Comparison of ENCODE assay signal across 10 cellular contexts in the genomic region with DNA sequence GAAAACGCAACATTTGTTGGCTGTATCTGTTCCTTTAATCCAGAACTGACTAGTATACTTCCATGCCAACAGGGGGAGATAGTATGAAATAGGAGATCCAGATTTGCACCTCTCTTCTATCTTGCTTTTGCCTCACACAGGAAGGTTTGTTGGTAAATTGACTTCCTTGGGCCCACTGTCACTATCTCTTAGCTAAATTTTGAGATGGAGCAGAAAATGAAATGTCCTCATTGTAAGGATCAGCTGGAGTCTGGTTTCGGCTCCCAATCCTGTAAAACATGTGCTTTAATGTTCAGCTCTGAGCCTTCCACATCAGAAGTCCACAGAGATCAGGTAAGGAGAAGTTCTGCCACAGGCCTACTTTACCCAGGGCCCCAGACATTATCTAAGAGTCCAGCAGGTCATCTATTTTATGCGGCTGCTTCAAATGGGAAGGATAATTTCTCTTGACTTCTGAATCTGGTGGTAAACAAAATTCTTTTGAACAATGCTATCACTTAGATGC.
DNase-seq lines count a peak whose midpoint lies in the region; ATAC-seq, FAIRE-seq and TF ChIP-seq lines count a peak whose summit lies in the region.
"Had no signal": no experiment of that assay in that cellular context is flagged by ENCODE, and none has a peak within 500 bp of the region (broad histone marks: within the 10 kb centered on the region; RNA-seq: fewer than 3 reads in every experiment).

No MANE protein-coding gene starts in this region.

- peak; percentile 99 for ATAC-seq in HepG2
- no peak for ATAC-seq in right lobe of liver
- ATAC-seq in GM18861 (IDR thresholded peaks at IDR 0.05; ENCODE audit: unreplicated experiment), result no peak

- H4K20me1 ChIP-seq in HepG2 (ENCODE audit: insufficient read depth, low read length) (peaks cover 4% of the 10 kb centered on the region; the same call in 1 of the 2 replicates), Karpas-422 (ENCODE audit: insufficient read depth, low read depth, low read length) (0 out of 2 replicates have a peak, but pooled peaks cover 4% of the 10 kb centered on the region)

- H3K4me3 ChIP-seq in HepG2 (replicated peaks in 1 of 3; ENCODE audit: insufficient read depth in 1 of 3, low read depth in 2 of 3, low read length in 3 of 3) (peak overlapping the region; percentile 75 to 84 (median 76)), right lobe of liver (no peak overlapping the region), Karpas-422 (ENCODE audit: low read length) (peak overlapping the region; percentile 69), astrocyte of the spinal cord (ENCODE audit: low read depth, low read length) (no peak overlapping the region), testis (peak overlapping the region in 1 of 2 donors; percentile 27)

- BruUV-seq in HepG2 (replicated peaks; lab: Mats Ljungman, UMichigan), result TSS peak; percentile 90

- peak; percentile 65 for DNase-seq in HepG2 (ENCODE audit: low spot score)
- DNase-seq in right lobe of liver, result no peak
- DNase-seq in Karpas-422, result peak; percentile 69
- DNase-seq in astrocyte of the spinal cord (ENCODE audit: low read depth, low spot score), result no peak
- DNase-seq in testis, result no peak
- no peak for DNase-seq in stimulated activated CD8-positive, alpha-beta memory T cell treated with anti-CD3 and anti-CD28 coated beads, Interleukin-4, amount 100 ng/mL, for 48 hours
- no peak for DNase-seq in ACHN
- DNase-seq: activated naive CD4-positive, alpha-beta T cell treated with Interleukin-2 at 50 U/mL for 16 hours; NCI-H2029 had no signal

- peak; percentile 80 for TF ChIP-seq CTCF in HepG2 (CRISPR knock-in tag; IDR thresholded peaks at IDR 0.05)
- no peak for TF ChIP-seq CTCF in right lobe of liver (IDR thresholded peaks at IDR 0.05)
- peak; percentile 13 for TF ChIP-seq CTCF in astrocyte of the spinal cord (IDR thresholded peaks at IDR 0.05; ENCODE audit: low read depth, low read length)
- peak in 2 of 3 experiments; percentile 24 to 44 for TF ChIP-seq CTCF in testis (IDR thresholded peaks at IDR 0.05)

- CTCF ChIA-PET in HepG2 (lab: Yijun Ruan, JAX; ENCODE audit: low intra/inter-chr PET ratio, low total read pairs), result interaction anchor here (0.8 to 1.2 kb wide), 2 partner anchors 544 to 555 kb away, joined by 3 to 4 read pairs; no protein-coding TSS in a partner anchor

- H3K9me2 ChIP-seq in Karpas-422 (replicated peaks; ENCODE audit: insufficient read depth, low read length), result no peaks in the 10 kb centered on the region

- H3K4me1 ChIP-seq in HepG2 (ENCODE audit: insufficient read depth, low read length) (peaks cover 14% of the 10 kb centered on the region; the same call in 1 of the 2 replicates), right lobe of liver (no peaks in the 10 kb centered on the region), Karpas-422 (ENCODE audit: low read length) (peaks cover 3% of the 10 kb centered on the region; the same call in 1 of the 2 replicates), testis (no peaks in the 10 kb centered on the region)

- H3K4me2 ChIP-seq in HepG2 (ENCODE audit: low read depth, low read length) (peak overlapping the region; percentile 71), Karpas-422 (ENCODE audit: low read depth, low read length, poor library complexity, severe bottlenecking) (peak overlapping the region; percentile 58)

- TF ChIP-seq POLR2A in HepG2 (IDR thresholded peaks at IDR 0.05; ENCODE audit: insufficient read depth in 1 of 2, low read depth in 2 of 2, low read length in 2 of 2), result peak; percentile 59 to 70; a peak in 3 of 4 replicates
- no peak for TF ChIP-seq POLR2A in right lobe of liver (IDR thresholded peaks at IDR 0.05)
- no peak for TF ChIP-seq POLR2A in testis (IDR thresholded peaks at IDR 0.05)

- peak; percentile 90 for FAIRE-seq in HepG2 (lab: Jason Lieb, UNC)

- intact Hi-C loops in HepG2 (cut with micrococcal nuclease; ENCODE audit: unreplicated experiment) (loop anchor here (1.0 to 10.0 kb wide), 4 partner anchors 177 to 544 kb away; partner anchors contain the start of gene FER), right lobe of liver (cut with DNase I) (no loop called here), testis (cut with DNase I; ENCODE audit: low total_unique reads) (no loop called here)

- in situ Hi-C loops in HepG2 (cut with HindIII; ENCODE audit: extremely low pct_ligation_motif_present, low pct_unique_long_range_greater_than_20kb) (loop anchor here (10.0 to 25.0 kb wide), 2 partner anchors 550 to 763 kb away; partner anchors contain the start of gene MAN2A1), astrocyte of the spinal cord (cut with HindIII; ENCODE audit: low sequenced_read_pairs) (no loop called here), ACHN (cut with HindIII; ENCODE audit: low pct_ligation_motif_present, low pct_unique_long_range_greater_than_20kb, low sequenced_read_pairs) (no loop called here)

- H3K27me3 ChIP-seq in HepG2 (ENCODE audit: control insufficient read depth in 1 of 2, insufficient read depth in 2 of 2, low read length in 2 of 2) (no peaks in the 10 kb centered on the region; a peak in 1 of 5 replicates), right lobe of liver (no peaks in the 10 kb centered on the region), Karpas-422 (ENCODE audit: low read length) (no peaks in the 10 kb centered on the region), testis (no peaks in the 10 kb centered on the region)

- 2% methylated on average over 3 of the region's 3 CpGs for WGBS in HepG2 (ENCODE audit: low lambda C conversion rate)
- WGBS in right lobe of liver (ENCODE audit: insufficient coverage, low coverage, low lambda C conversion rate, missing lambda C conversion rate), result 94% methylated on average over 3 of the region's 3 CpGs
- 73 to 76% methylated on average over 3 of the region's 3 CpGs for WGBS in testis, 2 donors

- no peak for TF ChIP-seq EP300 in HepG2 (IDR thresholded peaks at IDR 0.05; ENCODE audit: low read depth in 2 of 2, low read length in 2 of 2)
- TF ChIP-seq EP300 in HepG2 (CRISPR knock-in tag; IDR thresholded peaks at IDR 0.05; ENCODE audit: borderline replicate concordance), result no peak

- H3K9ac ChIP-seq in HepG2 (ENCODE audit: insufficient read depth, low read depth, low read length), result peak overlapping the region; percentile 86
- peak overlapping the region; percentile 65 for H3K9ac ChIP-seq in Karpas-422 (ENCODE audit: low read length)

- H2AFZ ChIP-seq in HepG2 (ENCODE audit: low read length), result peak overlapping the region; percentile 95
- peak overlapping the region; percentile 77; the same call in 1 of the 2 replicates for H2AFZ ChIP-seq in Karpas-422 (ENCODE audit: low read length)

- TF ChIP-seq RAD21 in HepG2 (CRISPR knock-in tag; IDR thresholded peaks at IDR 0.05), result no peak

- peaks cover 34% of the 10 kb centered on the region for H3K79me2 ChIP-seq in HepG2 (ENCODE audit: insufficient read depth, low read length)
- H3K79me2 ChIP-seq in Karpas-422 (ENCODE audit: low read length), result no peaks in the 10 kb centered on the region

- H3K36me3 ChIP-seq in HepG2 (replicated peaks in 1 of 2; ENCODE audit: control insufficient read depth in 1 of 2, insufficient read depth in 2 of 2, low read length in 2 of 2), result no peaks in the 10 kb centered on the region
- no peaks in the 10 kb centered on the region for H3K36me3 ChIP-seq in right lobe of liver
- H3K36me3 ChIP-seq in Karpas-422 (ENCODE audit: insufficient read depth, low read length), result no peaks in the 10 kb centered on the region
- no peaks in the 10 kb centered on the region for H3K36me3 ChIP-seq in testis (ENCODE audit: low read depth, missing control alignments)

- peak overlapping the region; percentile 72 for H3K27ac ChIP-seq in HepG2 (ENCODE audit: extremely low read length, insufficient read depth, low read length)
- H3K27ac ChIP-seq in right lobe of liver, result no peak overlapping the region
- H3K27ac ChIP-seq in Karpas-422 (ENCODE audit: low read length), result no peak overlapping the region
- peak overlapping the region in 1 of 2 donors; percentile 27 for H3K27ac ChIP-seq in testis

- POLR2A ChIA-PET in HepG2 (lab: Yijun Ruan, JAX), result interaction anchor here (1.5 kb wide), 1 partner anchor 197 kb away, joined by 4 read pairs; no protein-coding TSS in a partner anchor

- H3K9me3 ChIP-seq in HepG2 (ENCODE audit: low read length) (no peaks in the 10 kb centered on the region), right lobe of liver (no peaks in the 10 kb centered on the region), Karpas-422 (ENCODE audit: low read length) (no peaks in the 10 kb centered on the region), testis (no peaks in the 10 kb centered on the region)

TF ChIP-seq in HepG2, 621 proteins besides CTCF, POLR2A, EP300 and RAD21 (continues in another document):
- TF ChIP-seq HDAC6 (IDR thresholded peaks at IDR 0.05; ENCODE audit: low read depth, low read length) (no peak), ZSCAN31 (CRISPR knock-in tag; IDR thresholded peaks at IDR 0.05; ENCODE audit: low read depth) (peak; percentile 66; the same call in 1 of the 2 replicates), ZFY (CRISPR knock-in tag; IDR thresholded peaks at IDR 0.05) (peak; percentile 96), ZNF337 (CRISPR knock-in tag; IDR thresholded peaks at IDR 0.05; ENCODE audit: borderline replicate concordance, low read depth) (peak; percentile 66; the same call in 1 of the 2 replicates)
- TF ChIP-seq, protein P1, sequence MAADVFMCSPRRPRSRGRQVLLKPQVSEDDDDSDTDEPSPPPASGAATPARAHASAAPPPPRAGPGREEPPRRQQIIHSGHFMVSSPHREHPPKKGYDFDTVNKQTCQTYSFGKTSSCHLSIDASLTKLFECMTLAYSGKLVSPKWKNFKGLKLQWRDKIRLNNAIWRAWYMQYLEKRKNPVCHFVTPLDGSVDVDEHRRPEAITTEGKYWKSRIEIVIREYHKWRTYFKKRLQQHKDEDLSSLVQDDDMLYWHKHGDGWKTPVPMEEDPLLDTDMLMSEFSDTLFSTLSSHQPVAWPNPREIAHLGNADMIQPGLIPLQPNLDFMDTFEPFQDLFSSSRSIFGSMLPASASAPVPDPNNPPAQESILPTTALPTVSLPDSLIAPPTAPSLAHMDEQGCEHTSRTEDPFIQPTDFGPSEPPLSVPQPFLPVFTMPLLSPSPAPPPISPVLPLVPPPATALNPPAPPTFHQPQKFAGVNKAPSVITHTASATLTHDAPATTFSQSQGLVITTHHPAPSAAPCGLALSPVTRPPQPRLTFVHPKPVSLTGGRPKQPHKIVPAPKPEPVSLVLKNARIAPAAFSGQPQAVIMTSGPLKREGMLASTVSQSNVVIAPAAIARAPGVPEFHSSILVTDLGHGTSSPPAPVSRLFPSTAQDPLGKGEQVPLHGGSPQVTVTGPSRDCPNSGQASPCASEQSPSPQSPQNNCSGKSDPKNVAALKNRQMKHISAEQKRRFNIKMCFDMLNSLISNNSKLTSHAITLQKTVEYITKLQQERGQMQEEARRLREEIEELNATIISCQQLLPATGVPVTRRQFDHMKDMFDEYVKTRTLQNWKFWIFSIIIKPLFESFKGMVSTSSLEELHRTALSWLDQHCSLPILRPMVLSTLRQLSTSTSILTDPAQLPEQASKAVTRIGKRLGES (CRISPR knock-in tag; IDR thresholded peaks at IDR 0.05; ENCODE audit: borderline replicate concordance), result no peak

Comparison
In these comparisons a context has a peak if more than half of its experiments do, and no peak if none do; other contexts are left out.
1. DNase-seq: peak in HepG2 (single experiment) and Karpas-422 (single experiment); none in right lobe of liver (0 of 3), astrocyte of the spinal cord (single experiment), testis (single experiment), stimulated activated CD8-positive, alpha-beta memory T cell treated with anti-CD3 and anti-CD28 coated beads, Interleukin-4, amount 100 ng/mL, for 48 hours (single experiment) and ACHN (single experiment).
2. H3K4me3 ChIP-seq: peak in HepG2 (3 of 3) and Karpas-422 (single experiment); none in right lobe of liver (0 of 3) and astrocyte of the spinal cord (single experiment).
3. CTCF ChIP-seq: peak in HepG2 (single experiment), astrocyte of the spinal cord (single experiment) and testis (2 of 3); none in right lobe of liver (0 of 4).
4. POLR2A ChIP-seq: peak in HepG2 (2 of 2); none in right lobe of liver (single experiment) and testis (single experiment).